Comparison of ENCODE assay signal across 8 cellular contexts in genomic region chr20:38806855-38807655, GRCh38.
DNase-seq lines count a peak whose midpoint lies in the region; ATAC-seq lines count a peak whose summit lies in the region.

No MANE protein-coding gene starts in this region.

- H3K9me3 ChIP-seq in iPS-18c (ENCODE audit: control insufficient read depth, insufficient read depth, low read length) = no peaks in the 10 kb centered on the region

- peak overlapping the region; percentile 81 for H3K4me3 ChIP-seq in GM08714 (ENCODE audit: low read length)
- H3K4me3 ChIP-seq in iPS-18c (ENCODE audit: insufficient read depth, low read depth, low read length) = peak overlapping the region; percentile 70

- DNase-seq in MV-4-11 (lab: John Stamatoyannopoulos, UW) = peak; percentile 19
- DNase-seq in activated T-cell treated with anti-CD3 and anti-CD28 coated beads, Interleukin-2, amount 50 U/mL, for 48 hours = peak; percentile 52 to 55
- DNase-seq in stimulated activated CD4-positive, alpha-beta T cell treated with anti-CD3 and anti-CD28 coated beads, Interleukin-4, amount 100 ng/mL, for 24 hours = peak; percentile 35
- DNase-seq in T1000 (lab: John Stamatoyannopoulos, UW) = no peak
- no peak for DNase-seq in NCI-H1694 (lab: John Stamatoyannopoulos, UW)

- no peak for ATAC-seq in HG03565 (IDR thresholded peaks at IDR 0.05; ENCODE audit: unreplicated experiment)

Comparison
In these comparisons a context has a peak if more than half of its experiments do, and no peak if none do; other contexts are left out.
1. DNase-seq: peak in MV-4-11 (single experiment), activated T-cell treated with anti-CD3 and anti-CD28 coated beads, Interleukin-2, amount 50 U/mL, for 48 hours (2 of 2) and stimulated activated CD4-positive, alpha-beta T cell treated with anti-CD3 and anti-CD28 coated beads, Interleukin-4, amount 100 ng/mL, for 24 hours (single experiment); none in T1000 (single experiment) and NCI-H1694 (single experiment).